ENCODE assay signal across 1 cellular context in the genomic region with DNA sequence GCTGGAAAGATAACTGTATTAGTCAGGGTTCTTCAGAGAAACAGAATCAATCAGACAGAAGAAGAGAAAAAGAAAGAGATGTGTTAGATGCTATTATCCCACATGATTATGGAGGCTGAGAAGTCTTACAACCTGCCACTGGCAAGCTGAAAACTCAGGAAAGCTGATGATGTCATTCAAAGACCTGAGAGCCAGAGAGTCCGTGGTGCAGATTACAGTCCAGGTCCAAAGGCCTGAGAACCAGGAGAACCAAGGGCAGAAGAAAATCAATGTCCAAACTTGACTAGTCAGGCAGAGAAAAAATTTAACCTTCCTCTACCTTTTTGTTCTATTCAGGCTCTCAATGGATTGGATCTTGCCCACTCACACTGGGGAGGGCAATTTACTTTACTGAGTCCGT.
TF ChIP-seq lines count a peak whose summit lies in the region.

No MANE protein-coding gene starts in this region.

TF ChIP-seq in HepG2, 621 proteins besides CTCF, POLR2A, EP300 and RAD21:
- TF ChIP-seq, protein P1, sequence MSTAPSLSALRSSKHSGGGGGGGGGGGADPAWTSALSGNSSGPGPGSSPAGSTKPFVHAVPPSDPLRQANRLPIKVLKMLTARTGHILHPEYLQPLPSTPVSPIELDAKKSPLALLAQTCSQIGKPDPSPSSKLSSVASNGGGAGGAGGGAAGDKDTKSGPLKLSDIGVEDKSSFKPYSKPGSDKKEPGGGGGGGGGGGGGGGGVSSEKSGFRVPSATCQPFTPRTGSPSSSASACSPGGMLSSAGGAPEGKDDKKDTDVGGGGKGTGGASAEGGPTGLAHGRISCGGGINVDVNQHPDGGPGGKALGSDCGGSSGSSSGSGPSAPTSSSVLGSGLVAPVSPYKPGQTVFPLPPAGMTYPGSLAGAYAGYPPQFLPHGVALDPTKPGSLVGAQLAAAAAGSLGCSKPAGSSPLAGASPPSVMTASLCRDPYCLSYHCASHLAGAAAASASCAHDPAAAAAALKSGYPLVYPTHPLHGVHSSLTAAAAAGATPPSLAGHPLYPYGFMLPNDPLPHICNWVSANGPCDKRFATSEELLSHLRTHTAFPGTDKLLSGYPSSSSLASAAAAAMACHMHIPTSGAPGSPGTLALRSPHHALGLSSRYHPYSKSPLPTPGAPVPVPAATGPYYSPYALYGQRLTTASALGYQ (CRISPR knock-in tag; IDR thresholded peaks at IDR 0.05): no peak
- TF ChIP-seq MAFG (CRISPR knock-in tag; IDR thresholded peaks at IDR 0.05): no peak
- no peak for TF ChIP-seq ZBTB39 (CRISPR knock-in tag; IDR thresholded peaks at IDR 0.05)
- no peak for TF ChIP-seq ZSCAN30 (CRISPR knock-in tag; IDR thresholded peaks at IDR 0.05)
- TF ChIP-seq ATF7 (IDR thresholded peaks at IDR 0.05): peak; percentile 84
- no peak for TF ChIP-seq ATF7 (CRISPR knock-in tag; IDR thresholded peaks at IDR 0.05)
